8 cellular contexts compared by ENCODE assay signal in the genomic region with DNA sequence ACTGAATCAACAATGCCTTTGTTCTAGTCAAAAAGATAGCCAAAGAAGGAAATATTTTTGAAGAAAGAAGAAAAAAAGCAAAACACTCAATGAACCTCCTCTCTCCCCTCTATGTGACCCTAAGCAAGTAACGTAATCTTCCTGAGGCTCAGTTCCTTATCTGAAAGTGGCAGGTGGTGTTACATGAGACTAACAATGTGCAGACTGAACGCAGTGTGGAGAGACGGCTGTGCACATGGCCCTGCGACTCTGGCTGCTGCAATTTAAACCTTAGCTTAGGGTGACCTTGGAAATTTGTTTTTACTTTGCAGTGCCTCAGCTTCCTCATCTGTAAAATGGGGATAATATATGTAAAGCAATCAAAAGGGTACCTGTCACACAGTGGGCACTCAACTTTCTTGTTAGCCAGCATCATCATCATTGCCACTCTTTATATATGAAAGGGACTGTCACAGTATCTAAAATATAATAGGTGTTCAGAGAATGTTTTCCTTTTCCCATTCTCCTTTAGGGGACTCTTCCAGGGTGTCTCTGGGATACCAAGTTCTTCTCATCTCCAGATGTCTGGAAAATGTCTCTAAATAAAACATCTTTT.
DNase-seq lines count a peak whose midpoint lies in the region; ATAC-seq, FAIRE-seq and TF ChIP-seq lines count a peak whose summit lies in the region.

No MANE protein-coding gene starts in this region.

- H3K4me1 ChIP-seq in HepG2 (ENCODE audit: insufficient read depth, low read length) (peaks cover 76% of the 10 kb centered on the region), SK-N-SH (ENCODE audit: control insufficient read depth in 1 of 2, insufficient read depth in 2 of 2, low read depth in 1 of 2, low read length in 1 of 2) (peaks cover 0 to 23% of the 10 kb centered on the region in 2 experiments; a peak in 2 of 4 replicates), A673 (ENCODE audit: insufficient read depth, low read length, poor library complexity, severe bottlenecking) (peaks cover 16% of the 10 kb centered on the region)

- H2AFZ ChIP-seq in HepG2 (ENCODE audit: low read length) (no peak overlapping the region), SK-N-SH (ENCODE audit: low read depth) (no peak overlapping the region)

- peak overlapping the region; percentile 94 for H3K27ac Mint-ChIP-seq in Calu3 (ENCODE audit: unreplicated experiment)

- H3K9ac ChIP-seq in HepG2 (ENCODE audit: insufficient read depth, low read depth, low read length) (no peak overlapping the region; the same call in 1 of the 2 replicates), SK-N-SH (no peak overlapping the region)

- POLR2A ChIA-PET in HepG2 (lab: Yijun Ruan, JAX) (interaction anchor here (0.9 to 5.4 kb wide), 10 partner anchors 9 to 413 kb away, joined by 3 to 38 read pairs (median 8); a partner anchor contains a TSS), SK-N-SH (lab: Yijun Ruan, JAX) (interaction anchor here (1.0 kb wide), 1 partner anchor 9 kb away, joined by 3 read pairs; no protein-coding TSS in a partner anchor), A673 (lab: Charles Lee; ENCODE audit: low non-redundant PET) (no interaction called here)

- no peak for TF ChIP-seq POLR2A in HepG2 (IDR thresholded peaks at IDR 0.05; ENCODE audit: insufficient read depth in 1 of 2, low read depth in 2 of 2, low read length in 2 of 2)

- DNase-seq in Calu3 (peak; percentile 41), SKM-1 (lab: John Stamatoyannopoulos, UW; ENCODE audit: unreplicated experiment) (peak; percentile 57), HepG2 (ENCODE audit: low spot score) (no peak), SK-N-SH (no peak), A673 (ENCODE audit: low spot score) (no peak), SW480 (ENCODE audit: low spot score) (no peak)

- 82% methylated on average over 4 of the region's 4 CpGs for WGBS in HepG2 (ENCODE audit: low lambda C conversion rate)
- 99% methylated on average over 4 of the region's 4 CpGs for WGBS in SK-N-SH (ENCODE audit: low lambda C conversion rate)

- H3K36me3 ChIP-seq in HepG2 (replicated peaks in 1 of 2; ENCODE audit: control insufficient read depth in 1 of 2, insufficient read depth in 2 of 2, low read length in 2 of 2): no peaks in the 10 kb centered on the region
- H3K36me3 ChIP-seq in SK-N-SH (replicated peaks in 1 of 2; ENCODE audit: control insufficient read depth in 1 of 2, insufficient read depth in 2 of 2, low read length in 1 of 2): no peaks in the 10 kb centered on the region
- no peaks in the 10 kb centered on the region for H3K36me3 ChIP-seq in A673 (ENCODE audit: insufficient read depth, low read length, poor library complexity, severe bottlenecking)

- no peak for TF ChIP-seq EP300 in HepG2 (IDR thresholded peaks at IDR 0.05; ENCODE audit: low read depth in 2 of 2, low read length in 2 of 2)
- TF ChIP-seq EP300 in HepG2 (CRISPR knock-in tag; IDR thresholded peaks at IDR 0.05; ENCODE audit: borderline replicate concordance): no peak
- no peak for TF ChIP-seq EP300 in SK-N-SH (IDR thresholded peaks at IDR 0.05; ENCODE audit: borderline replicate concordance in 1 of 2, low read depth in 1 of 2, low read length in 1 of 2)

- no peak for TF ChIP-seq CTCF in Calu3 (IDR thresholded peaks at IDR 0.05; ENCODE audit: unreplicated experiment)
- no peak for TF ChIP-seq CTCF in HepG2 (CRISPR knock-in tag; IDR thresholded peaks at IDR 0.05)
- TF ChIP-seq CTCF in SK-N-SH (IDR thresholded peaks at IDR 0.05): no peak
- TF ChIP-seq CTCF in A673 (conservative IDR thresholded peaks at IDR 0.05; ENCODE audit: low read depth, low read length): no peak

- H3K9me3 Mint-ChIP-seq in Calu3 (ENCODE audit: low read depth, unreplicated experiment): no peaks in the 10 kb centered on the region

- FAIRE-seq in HepG2 (lab: Jason Lieb, UNC): no peak

- CTCF ChIA-PET in Calu3 (lab: Charles Lee) (interaction anchor here (0.9 to 2.5 kb wide), 6 partner anchors 9 to 98 kb away, joined by 3 to 9 read pairs (median 5); no protein-coding TSS in a partner anchor), HepG2 (lab: Yijun Ruan, JAX; ENCODE audit: low intra/inter-chr PET ratio, low total read pairs) (no interaction called here), SK-N-SH (lab: Yijun Ruan, JAX) (no interaction called here), A673 (lab: Charles Lee) (no interaction called here)

- H3K27ac ChIP-seq in HepG2 (ENCODE audit: extremely low read length, insufficient read depth, low read length) (peak overlapping the region; percentile 77), SK-N-SH (ENCODE audit: low read depth in 2 of 2, low read length in 1 of 2) (peak overlapping the region in 1 of 2 experiments; percentile 87; a peak in 2 of 4 replicates), A673 (ENCODE audit: low read depth, low read length, poor library complexity, severe bottlenecking) (no peak overlapping the region)

- TF ChIP-seq RAD21 in HepG2 (CRISPR knock-in tag; IDR thresholded peaks at IDR 0.05): no peak
- no peak for TF ChIP-seq RAD21 in SK-N-SH (IDR thresholded peaks at IDR 0.05; ENCODE audit: low read length)

- no peaks in the 10 kb centered on the region for H3K9me2 ChIP-seq in SK-N-SH

- no peaks in the 10 kb centered on the region for H4K20me1 ChIP-seq in HepG2 (ENCODE audit: insufficient read depth, low read length)
- H4K20me1 ChIP-seq in SK-N-SH (ENCODE audit: insufficient read depth): no peaks in the 10 kb centered on the region

- BruUV-seq in Calu3 (replicated peaks; lab: Mats Ljungman, UMichigan) (TSS peak; percentile 87), HepG2 (replicated peaks; lab: Mats Ljungman, UMichigan) (no TSS peak), A673 (replicated peaks; lab: Mats Ljungman, UMichigan) (no TSS peak)

- no peaks in the 10 kb centered on the region for H3K27me3 Mint-ChIP-seq in Calu3 (ENCODE audit: unreplicated experiment)

- peak; percentile 75 for ATAC-seq in HG02852 (IDR thresholded peaks at IDR 0.05; ENCODE audit: unreplicated experiment)
- ATAC-seq in HepG2: no peak
- ATAC-seq in GM21526 (IDR thresholded peaks at IDR 0.05; ENCODE audit: low FRiP score, unreplicated experiment): no peak

- no peaks in the 10 kb centered on the region for H3K9me3 ChIP-seq in HepG2 (ENCODE audit: low read length)
- H3K9me3 ChIP-seq in SK-N-SH: no peaks in the 10 kb centered on the region
- H3K9me3 ChIP-seq in A673 (ENCODE audit: low read depth, low read length, poor library complexity, severe bottlenecking): no peaks in the 10 kb centered on the region

- H3K79me2 ChIP-seq in HepG2 (ENCODE audit: insufficient read depth, low read length) (no peaks in the 10 kb centered on the region), SK-N-SH (ENCODE audit: insufficient read depth) (no peaks in the 10 kb centered on the region)

- H3K4me1 Mint-ChIP-seq in Calu3 (ENCODE audit: low read depth, unreplicated experiment): peaks cover 75% of the 10 kb centered on the region

- H3K4me3 Mint-ChIP-seq in Calu3 (ENCODE audit: low read depth, unreplicated experiment): peak overlapping the region; percentile 37

- peaks cover 11% of the 10 kb centered on the region for H3F3A ChIP-seq in SK-N-SH (replicated peaks; ENCODE audit: insufficient read depth)

- H3K4me3 ChIP-seq in HepG2 (replicated peaks in 1 of 3; ENCODE audit: insufficient read depth in 1 of 3, low read depth in 2 of 3, low read length in 3 of 3): no peak overlapping the region
- H3K4me3 ChIP-seq in SK-N-SH (ENCODE audit: low read depth in 2 of 2, low read length in 1 of 2): no peak overlapping the region
- H3K4me3 ChIP-seq in A673 (ENCODE audit: low read depth, low read length, poor library complexity, severe bottlenecking): no peak overlapping the region

- H3K27me3 ChIP-seq in HepG2 (ENCODE audit: control insufficient read depth in 1 of 2, insufficient read depth in 2 of 2, low read length in 2 of 2): no peaks in the 10 kb centered on the region
- no peaks in the 10 kb centered on the region for H3K27me3 ChIP-seq in SK-N-SH (ENCODE audit: insufficient read depth)
- no peaks in the 10 kb centered on the region for H3K27me3 ChIP-seq in A673 (replicated peaks; ENCODE audit: insufficient read depth, low read depth, low read length, poor library complexity)

- in situ Hi-C loops in HepG2 (cut with HindIII; ENCODE audit: extremely low pct_ligation_motif_present, low pct_unique_long_range_greater_than_20kb): loop anchor here (5.0 kb wide), 1 partner anchor 97 kb away; no protein-coding TSS in a partner anchor

- intact Hi-C loops in Calu3 (cut with micrococcal nuclease; ENCODE audit: unreplicated experiment) (loop anchor here (1.0 to 5.0 kb wide), 4 partner anchors 49 to 813 kb away; a partner anchor contains a TSS), HepG2 (cut with micrococcal nuclease; ENCODE audit: unreplicated experiment) (loop anchor here (2.0 to 10.0 kb wide), 2 partner anchors 99 to 411 kb away; a partner anchor contains a TSS), A673 (cut with micrococcal nuclease; ENCODE audit: unreplicated experiment) (no loop called here)

- H3K4me2 ChIP-seq in HepG2 (ENCODE audit: low read depth, low read length) (no peak overlapping the region), SK-N-SH (no peak overlapping the region)

- peaks cover 27% of the 10 kb centered on the region for H3K36me3 Mint-ChIP-seq in Calu3 (ENCODE audit: insufficient read depth, unreplicated experiment)

TF ChIP-seq in HepG2, 621 proteins besides CTCF, POLR2A, EP300 and RAD21 (continues in another document):
- TF ChIP-seq ZNF629 (CRISPR knock-in tag; conservative IDR thresholded peaks at IDR 0.05): peak; percentile 97
- no peak for TF ChIP-seq GPN1 (CRISPR knock-in tag; IDR thresholded peaks at IDR 0.05; ENCODE audit: borderline replicate concordance)
- peak; percentile 80 for TF ChIP-seq ZMYM3 (CRISPR knock-in tag; IDR thresholded peaks at IDR 0.05)
- TF ChIP-seq KDM1A (CRISPR knock-in tag; IDR thresholded peaks at IDR 0.05): peak; percentile 91
- TF ChIP-seq ZC3H4 (CRISPR knock-in tag; IDR thresholded peaks at IDR 0.05; ENCODE audit: borderline replicate concordance): no peak
- TF ChIP-seq CHD4 (IDR thresholded peaks at IDR 0.05; ENCODE audit: borderline replicate concordance, low read length): peak; percentile 96; the same call in 1 of the 2 replicates
- 0 out of 2 replicates have a peak, but pooled peaks have one; percentile 15 for TF ChIP-seq ZSCAN31 (CRISPR knock-in tag; IDR thresholded peaks at IDR 0.05; ENCODE audit: low read depth)
- TF ChIP-seq BRCA1 (CRISPR knock-in tag; IDR thresholded peaks at IDR 0.05): no peak

TF ChIP-seq in SK-N-SH, 30 proteins besides CTCF, POLR2A, EP300 and RAD21 (continues in another document):
- TF ChIP-seq RFX5 (IDR thresholded peaks at IDR 0.05; ENCODE audit: low read length) (no peak), MXI1 (IDR thresholded peaks at IDR 0.05; ENCODE audit: low read depth, low read length) (no peak), FOXJ3 (CRISPR knock-in tag; IDR thresholded peaks at IDR 0.05) (no peak), TCF12 (IDR thresholded peaks at IDR 0.05) (no peak)
- TF ChIP-seq, protein P1, sequence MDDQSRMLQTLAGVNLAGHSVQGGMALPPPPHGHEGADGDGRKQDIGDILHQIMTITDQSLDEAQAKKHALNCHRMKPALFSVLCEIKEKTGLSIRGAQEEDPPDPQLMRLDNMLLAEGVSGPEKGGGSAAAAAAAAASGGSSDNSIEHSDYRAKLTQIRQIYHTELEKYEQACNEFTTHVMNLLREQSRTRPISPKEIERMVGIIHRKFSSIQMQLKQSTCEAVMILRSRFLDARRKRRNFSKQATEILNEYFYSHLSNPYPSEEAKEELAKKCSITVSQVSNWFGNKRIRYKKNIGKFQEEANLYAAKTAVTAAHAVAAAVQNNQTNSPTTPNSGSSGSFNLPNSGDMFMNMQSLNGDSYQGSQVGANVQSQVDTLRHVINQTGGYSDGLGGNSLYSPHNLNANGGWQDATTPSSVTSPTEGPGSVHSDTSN (IDR thresholded peaks at IDR 0.05): no peak

Comparison
In these comparisons a context has a peak if more than half of its experiments do, and no peak if none do; other contexts are left out.
1. DNase-seq: peak in Calu3 (single experiment) and SKM-1 (single experiment); none in HepG2 (single experiment), SK-N-SH (single experiment), A673 (single experiment) and SW480 (single experiment).